In the genomic region with DNA sequence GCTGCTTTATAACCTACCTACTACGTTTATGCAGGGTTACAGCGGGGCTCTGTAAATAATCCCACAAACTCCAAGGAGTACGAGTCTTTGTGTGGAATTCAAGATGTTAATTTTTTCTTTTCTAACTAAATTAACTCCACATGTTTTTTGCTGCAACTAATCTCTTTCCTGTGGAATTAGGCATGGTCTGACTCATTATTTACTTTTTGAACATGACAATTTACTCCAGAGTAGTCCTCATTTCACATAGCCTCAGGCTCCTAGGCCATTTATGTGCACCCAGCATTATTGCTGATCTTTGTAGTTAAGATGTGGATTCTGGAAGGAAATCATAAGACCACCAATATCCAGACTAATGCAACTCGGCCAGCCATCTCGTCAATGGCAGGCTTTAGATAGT, we compare ENCODE assay signal across 18 cellular contexts.
DNase-seq lines count a peak whose midpoint lies in the region; ATAC-seq and TF ChIP-seq lines count a peak whose summit lies in the region.
"Had no signal": no experiment of that assay in that cellular context is flagged by ENCODE, and none has a peak within 500 bp of the region (broad histone marks: within the 10 kb centered on the region; RNA-seq: fewer than 3 reads in every experiment).

No MANE protein-coding gene starts in this region.

- H3K27ac ChIP-seq in left ventricle myocardium inferior (replicated peaks) (peak overlapping the region; percentile 6), right atrium auricular region (no peak overlapping the region)
- H3K27ac ChIP-seq: heart right ventricle, neutrophil, spleen, tibial artery had no signal

- no peak overlapping the region for H3K4me3 Mint-ChIP-seq in activated naive CD4-positive, alpha-beta T cell treated with anti-CD3 and anti-CD28 coated beads, Interleukin-2, amount 10 ng/mL, durations not matched to agents 7 days and 5 days
- H3K4me3 Mint-ChIP-seq: activated naive CD8-positive, alpha-beta T cell; IgD-negative memory B cell had no signal

- H3K4me1 ChIP-seq in left ventricle myocardium inferior, result peaks cover 11% of the 10 kb centered on the region
- no peaks in the 10 kb centered on the region for H3K4me1 ChIP-seq in right atrium auricular region
- H3K4me1 ChIP-seq: spleen, tibial artery had no signal

- H3K27me3 Mint-ChIP-seq in activated naive CD4-positive, alpha-beta T cell treated with anti-CD3 and anti-CD28 coated beads, Interleukin-2, amount 10 ng/mL, durations not matched to agents 7 days and 5 days, result no peaks in the 10 kb centered on the region
- H3K27me3 Mint-ChIP-seq: activated naive CD8-positive, alpha-beta T cell; IgD-negative memory B cell had no signal

- H3K36me3 Mint-ChIP-seq in activated naive CD4-positive, alpha-beta T cell treated with anti-CD3 and anti-CD28 coated beads, Interleukin-2, amount 10 ng/mL, durations not matched to agents 7 days and 5 days, result no peaks in the 10 kb centered on the region
- H3K36me3 Mint-ChIP-seq: activated naive CD8-positive, alpha-beta T cell; IgD-negative memory B cell had no signal

- H3K9me3 ChIP-seq in left ventricle myocardium inferior (replicated peaks), result no peaks in the 10 kb centered on the region
- no peaks in the 10 kb centered on the region for H3K9me3 ChIP-seq in right atrium auricular region
- H3K9me3 ChIP-seq: heart right ventricle, neutrophil, spleen, tibial artery had no signal

- CTCF ChIA-PET in activated naive CD4-positive, alpha-beta T cell treated with anti-CD3 and anti-CD28 coated beads, Interleukin-2, amount 10 ng/mL, durations not matched to agents 7 days and 5 days (lab: Charles Lee), result no interaction called here

- TF ChIP-seq CTCF in left ventricle myocardium inferior (IDR thresholded peaks at IDR 0.05; ENCODE audit: borderline replicate concordance) (no peak), right atrium auricular region (IDR thresholded peaks at IDR 0.05) (no peak), fibroblast of the aortic adventitia (IDR thresholded peaks at IDR 0.05; ENCODE audit: insufficient read depth, low read length) (no peak)

- H3K27ac Mint-ChIP-seq in activated naive CD4-positive, alpha-beta T cell treated with anti-CD3 and anti-CD28 coated beads, Interleukin-2, amount 10 ng/mL, durations not matched to agents 7 days and 5 days, result no peak overlapping the region
- H3K27ac Mint-ChIP-seq: activated naive CD8-positive, alpha-beta T cell; IgD-negative memory B cell had no signal

- no peak overlapping the region for H3K4me3 ChIP-seq in left ventricle myocardium inferior
- no peak overlapping the region for H3K4me3 ChIP-seq in right atrium auricular region
- H3K4me3 ChIP-seq in fibroblast of the aortic adventitia (ENCODE audit: low read depth, low read length), result no peak overlapping the region
- H3K4me3 ChIP-seq: spleen, tibial artery had no signal

- DNase-seq in left ventricle myocardium inferior (no peak), right atrium auricular region (ENCODE audit: low spot score) (no peak), fibroblast of the aortic adventitia (ENCODE audit: low read depth) (peak; percentile 85), left lobe of liver (ENCODE audit: low spot score) (no peak), T-helper 9 cell (no peak)
- no peak for DNase-seq in activated naive CD4-positive, alpha-beta T cell treated with anti-CD3 and anti-CD28 coated beads, Interleukin-2, amount 10 ng/mL, durations not matched to agents 7 days and 5 days
- DNase-seq: DMS79 treated with DMSO at 0.1 percent for 48 hours, H7, heart right ventricle, NCI-H82, SHP77 treated with DMSO at 0.1 percent for 48 hours, spleen, tibial artery had no signal

- intact Hi-C loops in left ventricle myocardium inferior (cut with micrococcal nuclease), result no loop called here

- H3K36me3 ChIP-seq in left ventricle myocardium inferior (no peaks in the 10 kb centered on the region), right atrium auricular region (no peaks in the 10 kb centered on the region)
- H3K36me3 ChIP-seq: heart right ventricle, neutrophil, spleen, tibial artery had no signal

- H3K4me1 Mint-ChIP-seq in activated naive CD4-positive, alpha-beta T cell treated with anti-CD3 and anti-CD28 coated beads, Interleukin-2, amount 10 ng/mL, durations not matched to agents 7 days and 5 days, result no peaks in the 10 kb centered on the region
- H3K4me1 Mint-ChIP-seq: IgD-negative memory B cell had no signal

- H3K9me3 Mint-ChIP-seq in activated naive CD4-positive, alpha-beta T cell treated with anti-CD3 and anti-CD28 coated beads, Interleukin-2, amount 10 ng/mL, durations not matched to agents 7 days and 5 days, result no peaks in the 10 kb centered on the region

- no peaks in the 10 kb centered on the region for H3K27me3 ChIP-seq in left ventricle myocardium inferior (ENCODE audit: low read depth)
- H3K27me3 ChIP-seq in right atrium auricular region, result no peaks in the 10 kb centered on the region
- H3K27me3 ChIP-seq: heart right ventricle, neutrophil, spleen, tibial artery had no signal

- ATAC-seq in SK-N-SH treated with all-trans-retinoic acid at 6 μM for 48 hours (peak; percentile 83), left lobe of liver (no peak), HG03175 (IDR thresholded peaks at IDR 0.05; ENCODE audit: unreplicated experiment) (no peak)

TF ChIP-seq in SK-N-SH treated with all-trans-retinoic acid at 6 μM for 48 hours, 23 proteins besides CTCF, POLR2A, EP300 and RAD21 (continues in another document):
- TF ChIP-seq, protein P1, sequence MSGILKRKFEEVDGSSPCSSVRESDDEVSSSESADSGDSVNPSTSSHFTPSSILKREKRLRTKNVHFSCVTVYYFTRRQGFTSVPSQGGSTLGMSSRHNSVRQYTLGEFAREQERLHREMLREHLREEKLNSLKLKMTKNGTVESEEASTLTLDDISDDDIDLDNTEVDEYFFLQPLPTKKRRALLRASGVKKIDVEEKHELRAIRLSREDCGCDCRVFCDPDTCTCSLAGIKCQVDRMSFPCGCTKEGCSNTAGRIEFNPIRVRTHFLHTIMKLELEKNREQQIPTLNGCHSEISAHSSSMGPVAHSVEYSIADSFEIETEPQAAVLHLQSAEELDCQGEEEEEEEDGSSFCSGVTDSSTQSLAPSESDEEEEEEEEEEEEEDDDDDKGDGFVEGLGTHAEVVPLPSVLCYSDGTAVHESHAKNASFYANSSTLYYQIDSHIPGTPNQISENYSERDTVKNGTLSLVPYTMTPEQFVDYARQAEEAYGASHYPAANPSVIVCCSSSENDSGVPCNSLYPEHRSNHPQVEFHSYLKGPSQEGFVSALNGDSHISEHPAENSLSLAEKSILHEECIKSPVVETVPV (CRISPR knock-in tag; IDR thresholded peaks at IDR 0.05), result no peak
- TF ChIP-seq ZNF70 (CRISPR knock-in tag; IDR thresholded peaks at IDR 0.05) (no peak), BACH2 (CRISPR knock-in tag; IDR thresholded peaks at IDR 0.05; ENCODE audit: borderline replicate concordance) (no peak), ZNF565 (CRISPR knock-in tag; conservative IDR thresholded peaks at IDR 0.05; ENCODE audit: low read depth) (no peak), TOX (CRISPR knock-in tag; IDR thresholded peaks at IDR 0.05; ENCODE audit: borderline replicate concordance) (no peak), RARB (CRISPR knock-in tag; IDR thresholded peaks at IDR 0.05) (no peak), PPARA (CRISPR knock-in tag; IDR thresholded peaks at IDR 0.05; ENCODE audit: borderline replicate concordance) (no peak), TCF4 (CRISPR knock-in tag; IDR thresholded peaks at IDR 0.05; ENCODE audit: borderline replicate concordance) (no peak), ARNTL (CRISPR knock-in tag; IDR thresholded peaks at IDR 0.05; ENCODE audit: borderline replicate concordance, low read depth) (no peak), ESRRG (CRISPR knock-in tag; IDR thresholded peaks at IDR 0.05) (no peak), ISL1 (CRISPR knock-in tag; IDR thresholded peaks at IDR 0.05) (no peak), GLIS3 (CRISPR knock-in tag; IDR thresholded peaks at IDR 0.05) (no peak), ZNF8 (CRISPR knock-in tag; IDR thresholded peaks at IDR 0.05) (no peak)
- TF ChIP-seq, protein P2, sequence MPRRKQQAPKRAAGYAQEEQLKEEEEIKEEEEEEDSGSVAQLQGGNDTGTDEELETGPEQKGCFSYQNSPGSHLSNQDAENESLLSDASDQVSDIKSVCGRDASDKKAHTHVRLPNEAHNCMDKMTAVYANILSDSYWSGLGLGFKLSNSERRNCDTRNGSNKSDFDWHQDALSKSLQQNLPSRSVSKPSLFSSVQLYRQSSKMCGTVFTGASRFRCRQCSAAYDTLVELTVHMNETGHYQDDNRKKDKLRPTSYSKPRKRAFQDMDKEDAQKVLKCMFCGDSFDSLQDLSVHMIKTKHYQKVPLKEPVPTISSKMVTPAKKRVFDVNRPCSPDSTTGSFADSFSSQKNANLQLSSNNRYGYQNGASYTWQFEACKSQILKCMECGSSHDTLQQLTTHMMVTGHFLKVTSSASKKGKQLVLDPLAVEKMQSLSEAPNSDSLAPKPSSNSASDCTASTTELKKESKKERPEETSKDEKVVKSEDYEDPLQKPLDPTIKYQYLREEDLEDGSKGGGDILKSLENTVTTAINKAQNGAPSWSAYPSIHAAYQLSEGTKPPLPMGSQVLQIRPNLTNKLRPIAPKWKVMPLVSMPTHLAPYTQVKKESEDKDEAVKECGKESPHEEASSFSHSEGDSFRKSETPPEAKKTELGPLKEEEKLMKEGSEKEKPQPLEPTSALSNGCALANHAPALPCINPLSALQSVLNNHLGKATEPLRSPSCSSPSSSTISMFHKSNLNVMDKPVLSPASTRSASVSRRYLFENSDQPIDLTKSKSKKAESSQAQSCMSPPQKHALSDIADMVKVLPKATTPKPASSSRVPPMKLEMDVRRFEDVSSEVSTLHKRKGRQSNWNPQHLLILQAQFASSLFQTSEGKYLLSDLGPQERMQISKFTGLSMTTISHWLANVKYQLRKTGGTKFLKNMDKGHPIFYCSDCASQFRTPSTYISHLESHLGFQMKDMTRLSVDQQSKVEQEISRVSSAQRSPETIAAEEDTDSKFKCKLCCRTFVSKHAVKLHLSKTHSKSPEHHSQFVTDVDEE (CRISPR knock-in tag; IDR thresholded peaks at IDR 0.05), result no peak
- TF ChIP-seq, protein P3, sequence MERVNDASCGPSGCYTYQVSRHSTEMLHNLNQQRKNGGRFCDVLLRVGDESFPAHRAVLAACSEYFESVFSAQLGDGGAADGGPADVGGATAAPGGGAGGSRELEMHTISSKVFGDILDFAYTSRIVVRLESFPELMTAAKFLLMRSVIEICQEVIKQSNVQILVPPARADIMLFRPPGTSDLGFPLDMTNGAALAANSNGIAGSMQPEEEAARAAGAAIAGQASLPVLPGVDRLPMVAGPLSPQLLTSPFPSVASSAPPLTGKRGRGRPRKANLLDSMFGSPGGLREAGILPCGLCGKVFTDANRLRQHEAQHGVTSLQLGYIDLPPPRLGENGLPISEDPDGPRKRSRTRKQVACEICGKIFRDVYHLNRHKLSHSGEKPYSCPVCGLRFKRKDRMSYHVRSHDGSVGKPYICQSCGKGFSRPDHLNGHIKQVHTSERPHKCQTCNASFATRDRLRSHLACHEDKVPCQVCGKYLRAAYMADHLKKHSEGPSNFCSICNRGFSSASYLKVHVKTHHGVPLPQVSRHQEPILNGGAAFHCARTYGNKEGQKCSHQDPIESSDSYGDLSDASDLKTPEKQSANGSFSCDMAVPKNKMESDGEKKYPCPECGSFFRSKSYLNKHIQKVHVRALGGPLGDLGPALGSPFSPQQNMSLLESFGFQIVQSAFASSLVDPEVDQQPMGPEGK (CRISPR knock-in tag; IDR thresholded peaks at IDR 0.05; ENCODE audit: borderline replicate concordance), result no peak
